Comparison of ENCODE assay signal across 1 cellular context in genomic region chr16:50520451-50521245, GRCh38.
TF ChIP-seq lines count a peak whose summit lies in the region.

No MANE protein-coding gene starts in this region.

TF ChIP-seq in HepG2, 621 proteins besides CTCF, POLR2A, EP300 and RAD21 (continued from another document and continues in another):
- TF ChIP-seq FOXA3 (CRISPR knock-in tag; IDR thresholded peaks at IDR 0.05): peak; percentile 94
- TF ChIP-seq MEIS1 (CRISPR knock-in tag; IDR thresholded peaks at IDR 0.05; ENCODE audit: borderline replicate concordance): 0 out of 2 replicates have a peak, but pooled peaks have one; percentile 43
- no peak for TF ChIP-seq SRSF1 (optimal IDR thresholded peaks at IDR 0.05; ENCODE audit: low read depth, low read length)
- no peak for TF ChIP-seq MZF1 (CRISPR knock-in tag; IDR thresholded peaks at IDR 0.05; ENCODE audit: borderline replicate concordance)
- TF ChIP-seq ZNF83 (CRISPR knock-in tag; IDR thresholded peaks at IDR 0.05; ENCODE audit: borderline replicate concordance): no peak
- no peak for TF ChIP-seq E2F1 (CRISPR knock-in tag; IDR thresholded peaks at IDR 0.05)
- peak; percentile 94 for TF ChIP-seq ATF2 (CRISPR knock-in tag; IDR thresholded peaks at IDR 0.05)
- TF ChIP-seq ZNF790 (CRISPR knock-in tag; IDR thresholded peaks at IDR 0.05; ENCODE audit: borderline replicate concordance): no peak
- no peak for TF ChIP-seq ZNF616 (CRISPR knock-in tag; IDR thresholded peaks at IDR 0.05; ENCODE audit: low read depth)
- TF ChIP-seq SNAPC5 (CRISPR knock-in tag; IDR thresholded peaks at IDR 0.05; ENCODE audit: borderline replicate concordance): peak; percentile 76; the same call in 1 of the 2 replicates
- TF ChIP-seq REL (CRISPR knock-in tag; conservative IDR thresholded peaks at IDR 0.05): no peak
- peak; percentile 19 for TF ChIP-seq PHF5A (CRISPR knock-in tag; IDR thresholded peaks at IDR 0.05; ENCODE audit: low read depth, unreplicated experiment)
- TF ChIP-seq TOE1 (CRISPR knock-in tag; IDR thresholded peaks at IDR 0.05): peak; percentile 70; the same call in 1 of the 2 replicates
- TF ChIP-seq HMG20A (CRISPR knock-in tag; IDR thresholded peaks at IDR 0.05; ENCODE audit: borderline replicate concordance): peak; percentile 95
- TF ChIP-seq ZNF275 (CRISPR knock-in tag; IDR thresholded peaks at IDR 0.05; ENCODE audit: borderline replicate concordance): no peak
- TF ChIP-seq THAP9 (CRISPR knock-in tag; IDR thresholded peaks at IDR 0.05; ENCODE audit: borderline replicate concordance): peak; percentile 41; the same call in 1 of the 2 replicates
- peak; percentile 92 for TF ChIP-seq TFAP4 (IDR thresholded peaks at IDR 0.05; ENCODE audit: borderline replicate concordance, low read depth)
- TF ChIP-seq TEF (CRISPR knock-in tag; IDR thresholded peaks at IDR 0.05): no peak
- peak; percentile 41 to 74; a peak in 2 of 4 replicates for TF ChIP-seq ATF4 (CRISPR knock-in tag; IDR thresholded peaks at IDR 0.05)
- TF ChIP-seq ZBTB42 (CRISPR knock-in tag; IDR thresholded peaks at IDR 0.05): no peak; the same call in 1 of the 2 replicates
- TF ChIP-seq PAXIP1 (CRISPR knock-in tag; conservative IDR thresholded peaks at IDR 0.05): peak; percentile 99
- no peak for TF ChIP-seq ZNF337 (CRISPR knock-in tag; IDR thresholded peaks at IDR 0.05; ENCODE audit: borderline replicate concordance, low read depth)
- peak; percentile 89 for TF ChIP-seq TFE3 (CRISPR knock-in tag; IDR thresholded peaks at IDR 0.05)
- no peak for TF ChIP-seq NR0B2 (CRISPR knock-in tag; IDR thresholded peaks at IDR 0.05)
- TF ChIP-seq HMGA1 (CRISPR knock-in tag; conservative IDR thresholded peaks at IDR 0.05): no peak
- TF ChIP-seq SP5 (CRISPR knock-in tag; IDR thresholded peaks at IDR 0.05; ENCODE audit: borderline replicate concordance, low read depth): peak; percentile 92
- no peak; the same call in 1 of the 2 replicates for TF ChIP-seq ZNF414 (CRISPR knock-in tag; IDR thresholded peaks at IDR 0.05)
- no peak for TF ChIP-seq FOXA1 (IDR thresholded peaks at IDR 0.05)
- peak; percentile 92 for TF ChIP-seq FOXA1 (CRISPR knock-in tag; IDR thresholded peaks at IDR 0.05)
- no peak for TF ChIP-seq ISX (CRISPR knock-in tag; conservative IDR thresholded peaks at IDR 0.05)
- TF ChIP-seq NFATC3 (CRISPR knock-in tag; IDR thresholded peaks at IDR 0.05): no peak
- peak; percentile 77 for TF ChIP-seq GATAD1 (CRISPR knock-in tag; IDR thresholded peaks at IDR 0.05)
- no peak for TF ChIP-seq PBX3 (CRISPR knock-in tag; IDR thresholded peaks at IDR 0.05; ENCODE audit: borderline replicate concordance)
- TF ChIP-seq NFYB (CRISPR knock-in tag; IDR thresholded peaks at IDR 0.05): no peak
- TF ChIP-seq ZBTB49 (CRISPR knock-in tag; IDR thresholded peaks at IDR 0.05; ENCODE audit: borderline replicate concordance): no peak; the same call in 1 of the 2 replicates
- TF ChIP-seq ZNF354B (CRISPR knock-in tag; IDR thresholded peaks at IDR 0.05): no peak
- no peak for TF ChIP-seq ZNF557 (CRISPR knock-in tag; IDR thresholded peaks at IDR 0.05)
- TF ChIP-seq CCDC6 (CRISPR knock-in tag; IDR thresholded peaks at IDR 0.05): no peak; the same call in 1 of the 2 replicates
- TF ChIP-seq MAFK (conservative IDR thresholded peaks at IDR 0.05 in 1 of 2, IDR thresholded peaks at IDR 0.05 in 1 of 2; ENCODE audit: low read length in 2 of 2): no peak
